Comparison of ENCODE assay signal across 8 cellular contexts in the genomic region with DNA sequence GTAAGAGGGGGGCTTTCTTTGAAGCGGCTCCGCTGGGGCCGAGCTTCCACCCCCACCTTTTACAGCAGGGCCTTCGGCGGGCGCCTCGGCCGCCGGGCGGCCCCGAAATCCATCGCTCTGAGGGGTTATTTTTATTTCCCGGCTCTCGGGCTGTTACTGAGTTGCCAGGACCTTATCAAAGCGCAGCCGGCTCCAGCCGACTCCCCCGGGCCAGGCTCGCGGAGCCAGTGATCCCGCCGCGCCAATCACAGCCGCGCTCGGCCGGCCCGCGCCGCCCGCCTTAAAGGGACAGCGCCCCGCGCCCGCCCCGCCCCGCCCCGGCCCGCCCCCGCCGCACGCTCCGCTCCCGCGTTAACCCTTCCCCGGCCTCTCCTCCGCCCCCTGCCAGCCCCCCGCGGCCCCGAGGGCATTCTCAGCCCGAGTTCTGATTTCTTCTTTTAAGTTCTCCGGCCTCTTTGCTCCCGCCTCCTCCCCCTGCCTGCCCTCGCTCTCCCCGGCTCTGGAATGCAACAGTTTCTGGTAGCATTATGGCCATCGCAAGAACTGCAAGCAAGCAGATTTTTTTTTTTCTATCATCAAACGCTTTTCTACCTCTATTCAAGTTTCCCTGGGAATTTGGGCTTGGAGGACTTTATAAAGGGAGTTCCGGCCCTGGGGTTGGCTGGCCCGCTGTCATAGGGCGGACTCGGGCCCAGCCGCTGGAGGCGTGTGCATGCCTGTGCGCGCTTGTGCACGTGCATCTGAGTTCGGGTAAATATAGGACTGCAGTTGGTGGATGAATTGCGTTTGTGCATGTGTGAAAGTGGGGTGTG. TPM values are rescaled to one million over a fixed set of nuclear protein-coding genes. Genes with fewer than 3 reads are reported as not detected.
DNase-seq lines count a peak whose midpoint lies in the region; ATAC-seq and TF ChIP-seq lines count a peak whose summit lies in the region.

TSS of gene AXIN2 (minus strand) at position 255 of the 812 bp plus-strand sequence. CDS start 3,028 bp downstream, outside the sequence.

- H3K27me3 Mint-ChIP-seq in HFFc6 (ENCODE audit: insufficient read depth), result peaks cover 22% of the 10 kb centered on the region

- H3K27ac Mint-ChIP-seq in HFFc6, result peak within 1 kb of the TSS; percentile 45; the same call in 1 of the 2 replicates

- no peak for TF ChIP-seq POLR2A in NB4 (IDR thresholded peaks at IDR 0.05; ENCODE audit: extremely low read depth, insufficient read length)

- H3K9me3 Mint-ChIP-seq in HFFc6, result no peaks in the 10 kb centered on the region

- TF ChIP-seq CTCF in HFFc6 (IDR thresholded peaks at IDR 0.05) (0 out of 2 replicates have a peak, but pooled peaks have one; percentile 37), NB4 (IDR thresholded peaks at IDR 0.05; ENCODE audit: low read depth, low read length) (no peak), right atrium auricular region (IDR thresholded peaks at IDR 0.05) (peak in 1 of 2 donors; percentile 43), psoas muscle (IDR thresholded peaks at IDR 0.05) (no peak)

- H3K4me3 Mint-ChIP-seq in HFFc6, result peak within 1 kb of the TSS; percentile 88

- intact Hi-C loops in psoas muscle (cut with DNase I), result loop anchor here in 1 of 2 donors (10.0 kb wide), 2 partner anchors 193 to 223 kb away; no protein-coding TSS in a partner anchor

- H3K27me3 ChIP-seq in right atrium auricular region, result no peaks in the 10 kb centered on the region
- no peaks in the 10 kb centered on the region for H3K27me3 ChIP-seq in psoas muscle (ENCODE audit: insufficient read depth in 3 of 3, low read length in 2 of 3)

- in situ Hi-C loops in G401 (cut with HindIII; ENCODE audit: low sequenced_read_pairs), result no loop called here

- H3K36me3 ChIP-seq in right atrium auricular region (peaks cover 8% of the 10 kb centered on the region), psoas muscle (ENCODE audit: insufficient read depth in 1 of 2, low read depth in 1 of 2) (peaks cover 0 to 7% of the 10 kb centered on the region in 2 donors)

- DNase-seq in G401 (ENCODE audit: low spot score) (peak; percentile 87), HFFc6 (peak; percentile 77), NB4 (ENCODE audit: low read depth) (peak; percentile 74), T-helper 1 cell (peak; percentile 72 to 87 (median 80)), amygdala (lab: John Stamatoyannopoulos, UW) (peak in 55 of 56 donors; percentile 29 to 87 (median 68)), right atrium auricular region (ENCODE audit: low spot score) (peak; percentile 91), psoas muscle (peak; percentile 93 to 95), ureter (ENCODE audit: low spot score) (peak; percentile 91)

- ATAC-seq in psoas muscle, result peak; percentile 71 to 87 (median 80)

- H3K36me3 Mint-ChIP-seq in HFFc6 (ENCODE audit: low read depth), result no peaks in the 10 kb centered on the region

- H3K4me1 ChIP-seq in right atrium auricular region, result peaks cover 0 to 17% of the 10 kb centered on the region in 2 donors
- H3K4me1 ChIP-seq in psoas muscle, result peaks cover 34% of the 10 kb centered on the region

- H3K4me1 Mint-ChIP-seq in HFFc6 (ENCODE audit: low read depth), result peaks cover 16% of the 10 kb centered on the region

- no peaks in the 10 kb centered on the region for H3K9me3 ChIP-seq in right atrium auricular region
- H3K9me3 ChIP-seq in psoas muscle, result no peaks in the 10 kb centered on the region

- no peak within 1 kb of the TSS for H3K27ac ChIP-seq in right atrium auricular region
- H3K27ac ChIP-seq in psoas muscle, result no peak within 1 kb of the TSS

- WGBS in psoas muscle, 3 donors, result 1% methylated on average over 37 to 68 of the region's 68 CpGs

- no peak within 1 kb of the TSS for H3K4me3 ChIP-seq in NB4 (ENCODE audit: low read depth, low read length)
- peak within 1 kb of the TSS; percentile 81 to 82 for H3K4me3 ChIP-seq in right atrium auricular region
- H3K4me3 ChIP-seq in psoas muscle, result no peak within 1 kb of the TSS

RNA-seq across cellular contexts. Expression of gene AXIN2, which starts in this region (rescaled TPM):
- total RNA-seq in G401 (2014; rRNA removed; shearing (Covaris generic)), result 6.3 and 8.6 TPM in 2 replicates
- total RNA-seq in HFFc6 (2021; fragmentation: NEBNext Ultra II Directional; extraction: Animal tissue kit (Norgen Biotek cat#: 25700)), result under 1 TPM; 0.17 to 0.57 (median 0.39) TPM
- 10 to 100 TPM in 1 of 2 donors, 1 to 10 TPM in 1; 8.7 to 29.8 TPM for total RNA-seq in right atrium auricular region
- 10 to 100 TPM in 2 of 4 donors, 1 to 10 TPM in 2; 6.0 to 19.1 (median 10.0) TPM for total RNA-seq in psoas muscle
- polyA plus RNA-seq in psoas muscle, result 10 to 100 TPM in 1 of 3 donors, 1 to 10 TPM in 1, under 1 TPM in 1; 0.72 to 10.8 (median 8.0) TPM
- 11.8 TPM for total RNA-seq in ureter

Comparison
In these comparisons a context has a peak if more than half of its experiments do, and no peak if none do; other contexts are left out.
1. Peak in DNase-seq in HFFc6; RNA of the gene not detected or under 1 TPM.
2. H3K4me3 ChIP-seq: peak in right atrium auricular region (2 of 2); none in NB4 (single experiment) and psoas muscle (single experiment).
3. Peak in every context shown above with its lines, with median percentiles within 50 percentile points of each other: DNase-seq.